29 cellular contexts compared by ENCODE assay signal in the genomic region with DNA sequence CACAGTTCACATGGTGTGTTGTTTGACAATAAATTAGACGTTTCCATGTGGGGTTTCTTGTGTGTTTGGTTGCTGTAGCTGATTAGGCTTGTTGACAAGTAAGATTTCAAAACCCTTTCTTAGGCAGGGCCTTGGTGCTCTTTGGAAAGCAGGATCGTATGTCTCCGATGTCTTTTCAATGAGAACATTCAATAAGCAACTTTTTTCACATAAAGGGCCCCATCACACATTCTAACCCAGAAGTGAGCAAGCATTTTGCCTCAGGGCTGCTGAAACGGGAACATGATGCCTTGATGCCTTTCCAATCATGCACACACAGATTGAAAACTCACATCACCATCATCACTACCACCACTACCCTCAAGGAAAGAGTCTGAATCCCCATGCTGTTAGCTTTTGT. TPM values are rescaled to one million over a fixed set of nuclear protein-coding genes. Genes with fewer than 3 reads are reported as not detected.
"Had no signal": no experiment of that assay in that cellular context is flagged by ENCODE, and none has a peak within 500 bp of the region (broad histone marks: within the 10 kb centered on the region; RNA-seq: fewer than 3 reads in every experiment).

No MANE protein-coding gene starts in this region.

- H3K27ac ChIP-seq: brain microvascular endothelial cell, SJCRH30, VCaP had no signal

- H3K36me3 Mint-ChIP-seq: activated CD4-positive, alpha-beta memory T cell treated with anti-CD3 and anti-CD28 coated beads for 36 hours had no signal

- H3K27me3 ChIP-seq: brain microvascular endothelial cell, SJCRH30 had no signal

- H3K27me3 Mint-ChIP-seq: activated CD4-positive, alpha-beta memory T cell treated with anti-CD3 and anti-CD28 coated beads for 36 hours; activated CD4-positive, alpha-beta T cell treated with anti-CD3 and anti-CD28 coated beads, Interleukin-2, amount 10 ng/mL, durations not matched to agents 7 days and 5 days had no signal

- H3K4me3 Mint-ChIP-seq: activated CD4-positive, alpha-beta memory T cell treated with anti-CD3 and anti-CD28 coated beads for 36 hours; activated CD4-positive, alpha-beta T cell treated with anti-CD3 and anti-CD28 coated beads, Interleukin-2, amount 10 ng/mL, durations not matched to agents 7 days and 5 days; activated naive CD8-positive, alpha-beta T cell treated with anti-CD3 and anti-CD28 coated beads, Interleukin-2, amount 50 U/mL, for 24 hours; activated T-cell treated with anti-CD3 and anti-CD28 coated beads, Interleukin-2, amount 50 U/mL, for 4 hours had no signal

- H3K9ac ChIP-seq: SK-N-SH had no signal

- H3K4me3 ChIP-seq: SJCRH30 had no signal

- H3K4me2 ChIP-seq: SK-N-SH had no signal

- H3K4me1 ChIP-seq: SJCRH30 had no signal

- H3K36me3 ChIP-seq: brain microvascular endothelial cell, SJCRH30 had no signal

- H3K9me3 ChIP-seq: SJCRH30, SK-N-SH had no signal

- ATAC-seq: activated naive CD4-positive, alpha-beta T cell treated with anti-CD3 and anti-CD28 coated beads, Interleukin-2, amount 50 U/mL, for 72 hours; activated naive CD8-positive, alpha-beta T cell treated with anti-CD3 and anti-CD28 coated beads, Interleukin-2, amount 50 U/mL, for 24 hours; activated T-cell treated with anti-CD3 and anti-CD28 coated beads, Interleukin-2, amount 50 U/mL, for 4 hours had no signal

- H3K27ac Mint-ChIP-seq: activated CD4-positive, alpha-beta memory T cell treated with anti-CD3 and anti-CD28 coated beads for 36 hours; activated CD4-positive, alpha-beta T cell treated with anti-CD3 and anti-CD28 coated beads, Interleukin-2, amount 10 ng/mL, durations not matched to agents 7 days and 5 days; activated naive CD4-positive, alpha-beta T cell treated with anti-CD3 and anti-CD28 coated beads, Interleukin-2, amount 50 U/mL, for 72 hours; activated naive CD8-positive, alpha-beta T cell treated with anti-CD3 and anti-CD28 coated beads, Interleukin-2, amount 50 U/mL, for 24 hours had no signal

- DNase-seq: activated CD4-positive, alpha-beta memory T cell treated with anti-CD3 and anti-CD28 coated beads for 36 hours; activated CD4-positive, alpha-beta T cell treated with anti-CD3 and anti-CD28 coated beads, Interleukin-2, amount 10 ng/mL, durations not matched to agents 7 days and 5 days; activated CD4-positive, CD25-positive, alpha-beta regulatory T cell; activated CD8-positive, alpha-beta memory T cell treated with anti-CD3 and anti-CD28 coated beads for 24 hours; activated effector memory CD4-positive, alpha-beta T cell treated with anti-CD3 and anti-CD28 coated beads, Interleukin-2, amount 50 U/mL, for 16 hours; activated naive CD4-positive, alpha-beta T cell treated with Interleukin-2 at 50 U/mL for 16 hours; activated naive CD8-positive, alpha-beta T cell treated with anti-CD3 and anti-CD28 coated beads, Interleukin-2, amount 50 U/mL, for 24 hours; activated T-cell treated with anti-CD3 and anti-CD28 coated beads, Interleukin-2, amount 50 U/mL, for 4 hours; amygdala; brain microvascular endothelial cell; Karpas-422; MV-4-11; NCI-H1092 treated with DMSO at 0.1 percent for 48 hours; NCI-H1417 treated with DMSO at 0.1 percent for 48 hours; NCI-H1694; NCI-H2029; NCI-H2107; NCI-H2171 treated with DMSO at 0.1 percent for 48 hours; NCI-H226; NCI-H526; NCI-H774; Right ventricle myocardium superior; RPMI8226; SJCRH30; SK-N-SH; T-helper 1 cell had no signal

- H3K9me3 Mint-ChIP-seq: activated CD4-positive, alpha-beta memory T cell treated with anti-CD3 and anti-CD28 coated beads for 36 hours; activated naive CD8-positive, alpha-beta T cell treated with anti-CD3 and anti-CD28 coated beads, Interleukin-2, amount 50 U/mL, for 24 hours; activated T-cell treated with anti-CD3 and anti-CD28 coated beads, Interleukin-2, amount 50 U/mL, for 4 hours had no signal

RNA-seq across cellular contexts. Expression of a gene that starts 33.1 kb away (rescaled TPM):
- total RNA-seq: OCI-LY7 had no signal
